Comparison of ENCODE assay signal across 8 cellular contexts in genomic region chr9:6413365-6414263, GRCh38. TPM values are rescaled to one million over a fixed set of nuclear protein-coding genes. Genes with fewer than 3 reads are reported as not detected.
DNase-seq lines count a peak whose midpoint lies in the region; ATAC-seq and TF ChIP-seq lines count a peak whose summit lies in the region.

No MANE protein-coding gene starts in this region.

- H3K4me3 ChIP-seq in lower leg skin (ENCODE audit: low read depth, poor library complexity, severe bottlenecking) = peak overlapping the region; percentile 93

- no peak for TF ChIP-seq CTCF in lower leg skin (IDR thresholded peaks at IDR 0.05)

- DNase-seq in D341Med (ENCODE audit: low spot score) (peak; percentile 70), HuH-7.5 (ENCODE audit: low spot score) (peak; percentile 22), lower leg skin (ENCODE audit: low spot score in 2 of 2) (peak; percentile 25 to 91), DMS114 treated with DMSO at 0.1 percent for 48 hours (lab: John Stamatoyannopoulos, UW; ENCODE audit: unreplicated experiment) (no peak)
- peak; percentile 4 for DNase-seq in activated CD4-positive, CD25-positive, alpha-beta regulatory T cell treated with anti-CD3 and anti-CD28 coated beads, Interleukin-2, amount 50 U/mL, for 16 hours (ENCODE audit: low read depth, low spot score)
- DNase-seq in stimulated activated CD8-positive, alpha-beta memory T cell treated with anti-CD3 and anti-CD28 coated beads, Interleukin-12 subunit alpha, Interleukin-12 subunit beta, amount 100 ng/mL, for 4 hours (ENCODE audit: low read depth) = peak; percentile 10

- whole genome bisulfite sequencing in lower leg skin, 2 donors = 0% methylated on average over 14 to 59 of the region's 93 CpGs

- intact Hi-C loops in lower leg skin (cut with DNase I; ENCODE audit: low total_unique reads) = no loop called here

- ATAC-seq in GM21515 (IDR thresholded peaks at IDR 0.05; ENCODE audit: unreplicated experiment) = peak; percentile 14

- peak overlapping the region; percentile 92 for H3K27ac ChIP-seq in cingulate gyrus (ENCODE audit: low read depth, low read length)

- TF ChIP-seq POLR2A in lower leg skin (IDR thresholded peaks at IDR 0.05) = no peak

RNA-seq across cellular contexts. Expression of gene UHRF2, which starts 0.6 kb away (rescaled TPM):
- 10 to 100 TPM; 35.5 to 53.7 (median 45.9) TPM for total RNA-seq in lower leg skin
